2 cellular contexts compared by ENCODE assay signal in genomic region chr18:27276479-27276878, GRCh38.
TF ChIP-seq lines count a peak whose summit lies in the region.

No MANE protein-coding gene starts in this region.

TF ChIP-seq in GM23338, 12 proteins besides CTCF, POLR2A, EP300 and RAD21 (continued from another document):
- TF ChIP-seq ETS1 (IDR thresholded peaks at IDR 0.05) (no peak), REST (IDR thresholded peaks at IDR 0.05; ENCODE audit: unreplicated experiment) (no peak), JUNB (IDR thresholded peaks at IDR 0.05; ENCODE audit: unreplicated experiment) (no peak), NANOG (IDR thresholded peaks at IDR 0.05; ENCODE audit: borderline replicate concordance) (no peak), EZH2 (IDR thresholded peaks at IDR 0.05; ENCODE audit: low read depth, unreplicated experiment) (no peak), EZH2phosphoT487 (IDR thresholded peaks at IDR 0.05; ENCODE audit: unreplicated experiment) (no peak), STAT1 (IDR thresholded peaks at IDR 0.05; ENCODE audit: unreplicated experiment) (no peak)
- TF ChIP-seq, protein P1, sequence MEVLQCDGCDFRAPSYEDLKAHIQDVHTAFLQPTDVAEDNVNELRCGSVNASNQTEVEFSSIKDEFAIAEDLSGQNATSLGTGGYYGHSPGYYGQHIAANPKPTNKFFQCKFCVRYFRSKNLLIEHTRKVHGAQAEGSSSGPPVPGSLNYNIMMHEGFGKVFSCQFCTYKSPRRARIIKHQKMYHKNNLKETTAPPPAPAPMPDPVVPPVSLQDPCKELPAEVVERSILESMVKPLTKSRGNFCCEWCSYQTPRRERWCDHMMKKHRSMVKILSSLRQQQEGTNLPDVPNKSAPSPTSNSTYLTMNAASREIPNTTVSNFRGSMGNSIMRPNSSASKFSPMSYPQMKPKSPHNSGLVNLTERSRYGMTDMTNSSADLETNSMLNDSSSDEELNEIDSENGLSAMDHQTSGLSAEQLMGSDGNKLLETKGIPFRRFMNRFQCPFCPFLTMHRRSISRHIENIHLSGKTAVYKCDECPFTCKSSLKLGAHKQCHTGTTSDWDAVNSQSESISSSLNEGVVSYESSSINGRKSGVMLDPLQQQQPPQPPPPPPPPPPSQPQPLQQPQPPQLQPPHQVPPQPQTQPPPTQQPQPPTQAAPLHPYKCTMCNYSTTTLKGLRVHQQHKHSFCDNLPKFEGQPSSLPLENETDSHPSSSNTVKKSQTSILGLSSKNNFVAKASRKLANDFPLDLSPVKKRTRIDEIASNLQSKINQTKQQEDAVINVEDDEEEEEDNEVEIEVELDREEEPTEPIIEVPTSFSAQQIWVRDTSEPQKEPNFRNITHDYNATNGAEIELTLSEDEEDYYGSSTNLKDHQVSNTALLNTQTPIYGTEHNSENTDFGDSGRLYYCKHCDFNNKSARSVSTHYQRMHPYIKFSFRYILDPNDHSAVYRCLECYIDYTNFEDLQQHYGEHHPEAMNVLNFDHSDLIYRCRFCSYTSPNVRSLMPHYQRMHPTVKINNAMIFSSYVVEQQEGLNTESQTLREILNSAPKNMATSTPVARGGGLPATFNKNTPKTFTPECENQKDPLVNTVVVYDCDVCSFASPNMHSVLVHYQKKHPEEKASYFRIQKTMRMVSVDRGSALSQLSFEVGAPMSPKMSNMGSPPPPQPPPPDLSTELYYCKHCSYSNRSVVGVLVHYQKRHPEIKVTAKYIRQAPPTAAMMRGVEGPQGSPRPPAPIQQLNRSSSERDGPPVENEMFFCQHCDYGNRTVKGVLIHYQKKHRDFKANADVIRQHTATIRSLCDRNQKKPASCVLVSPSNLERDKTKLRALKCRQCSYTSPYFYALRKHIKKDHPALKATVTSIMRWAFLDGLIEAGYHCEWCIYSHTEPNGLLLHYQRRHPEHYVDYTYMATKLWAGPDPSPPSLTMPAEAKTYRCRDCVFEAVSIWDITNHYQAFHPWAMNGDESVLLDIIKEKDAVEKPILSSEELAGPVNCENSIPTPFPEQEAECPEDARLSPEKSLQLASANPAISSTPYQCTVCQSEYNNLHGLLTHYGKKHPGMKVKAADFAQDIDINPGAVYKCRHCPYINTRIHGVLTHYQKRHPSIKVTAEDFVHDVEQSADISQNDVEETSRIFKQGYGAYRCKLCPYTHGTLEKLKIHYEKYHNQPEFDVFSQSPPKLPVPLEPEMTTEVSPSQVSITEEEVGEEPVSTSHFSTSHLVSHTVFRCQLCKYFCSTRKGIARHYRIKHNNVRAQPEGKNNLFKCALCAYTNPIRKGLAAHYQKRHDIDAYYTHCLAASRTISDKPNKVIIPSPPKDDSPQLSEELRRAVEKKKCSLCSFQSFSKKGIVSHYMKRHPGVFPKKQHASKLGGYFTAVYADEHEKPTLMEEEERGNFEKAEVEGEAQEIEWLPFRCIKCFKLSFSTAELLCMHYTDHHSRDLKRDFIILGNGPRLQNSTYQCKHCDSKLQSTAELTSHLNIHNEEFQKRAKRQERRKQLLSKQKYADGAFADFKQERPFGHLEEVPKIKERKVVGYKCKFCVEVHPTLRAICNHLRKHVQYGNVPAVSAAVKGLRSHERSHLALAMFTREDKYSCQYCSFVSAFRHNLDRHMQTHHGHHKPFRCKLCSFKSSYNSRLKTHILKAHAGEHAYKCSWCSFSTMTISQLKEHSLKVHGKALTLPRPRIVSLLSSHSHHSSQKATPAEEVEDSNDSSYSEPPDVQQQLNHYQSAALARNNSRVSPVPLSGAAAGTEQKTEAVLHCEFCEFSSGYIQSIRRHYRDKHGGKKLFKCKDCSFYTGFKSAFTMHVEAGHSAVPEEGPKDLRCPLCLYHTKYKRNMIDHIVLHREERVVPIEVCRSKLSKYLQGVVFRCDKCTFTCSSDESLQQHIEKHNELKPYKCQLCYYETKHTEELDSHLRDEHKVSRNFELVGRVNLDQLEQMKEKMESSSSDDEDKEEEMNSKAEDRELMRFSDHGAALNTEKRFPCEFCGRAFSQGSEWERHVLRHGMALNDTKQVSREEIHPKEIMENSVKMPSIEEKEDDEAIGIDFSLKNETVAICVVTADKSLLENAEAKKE (CRISPR knock-in tag; IDR thresholded peaks at IDR 0.05), result no peak

TF ChIP-seq in H1, 55 proteins besides CTCF, POLR2A, EP300 and RAD21 (continued from another document):
- no peak for TF ChIP-seq RBBP5 (IDR thresholded peaks at IDR 0.05; ENCODE audit: borderline replicate concordance, low read depth, low read length)
- TF ChIP-seq TAF1 (IDR thresholded peaks at IDR 0.05; ENCODE audit: low read depth, low read length), result no peak
- TF ChIP-seq POU5F1 (IDR thresholded peaks at IDR 0.05; ENCODE audit: low read depth, low read length), result no peak
- TF ChIP-seq HDAC6 (IDR thresholded peaks at IDR 0.05; ENCODE audit: low read depth, low read length), result no peak
- no peak for TF ChIP-seq SP1 (IDR thresholded peaks at IDR 0.05; ENCODE audit: low read depth, low read length)
- no peak for TF ChIP-seq CBX5 (IDR thresholded peaks at IDR 0.05; ENCODE audit: low read depth, low read length)
- no peak for TF ChIP-seq JUN (IDR thresholded peaks at IDR 0.05; ENCODE audit: low read depth, low read length)
- no peak for TF ChIP-seq KDM4A (IDR thresholded peaks at IDR 0.05; ENCODE audit: low read depth, low read length, severe bottlenecking)
- TF ChIP-seq FOSL1 (IDR thresholded peaks at IDR 0.05; ENCODE audit: insufficient read depth, low read depth, low read length), result no peak
